ENCODE assay signal across 8 cellular contexts in the genomic region with DNA sequence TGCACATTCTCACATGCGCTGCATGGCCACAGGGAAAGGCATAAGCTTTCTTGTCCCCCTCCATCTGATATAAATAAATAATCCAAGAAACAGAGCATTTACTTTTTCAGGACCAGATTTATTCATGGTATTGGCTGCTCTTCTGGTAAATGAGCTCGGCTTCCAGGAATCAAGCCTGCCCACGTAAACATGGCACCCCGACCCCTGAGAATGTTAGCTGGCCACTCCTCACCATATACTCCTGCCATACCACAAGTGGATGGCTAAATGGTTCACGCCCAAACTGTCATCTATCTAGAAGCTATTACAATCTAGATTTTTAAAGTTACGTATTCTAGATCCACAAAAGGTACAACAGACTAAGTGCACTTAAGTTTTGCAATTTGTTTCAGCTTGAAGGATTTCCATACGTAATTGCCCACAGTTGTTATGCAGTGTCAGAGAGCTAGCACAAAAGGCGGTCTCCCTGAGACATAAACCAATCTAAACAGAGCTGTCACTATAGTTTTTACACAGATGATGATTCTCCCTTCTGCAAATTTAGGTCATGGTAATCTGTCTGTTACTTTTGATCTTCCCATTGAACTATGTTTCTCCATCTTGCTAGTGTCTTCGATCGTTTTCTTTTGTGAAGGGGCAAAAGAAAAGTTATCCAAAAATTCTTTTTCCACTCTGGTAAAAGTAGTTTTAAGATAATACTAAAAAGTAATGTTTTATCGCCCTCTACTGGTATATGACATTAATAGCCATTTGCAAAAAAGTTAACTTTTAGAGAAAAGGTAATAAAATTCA. TPM values are rescaled to one million over a fixed set of nuclear protein-coding genes. Genes with fewer than 3 reads are reported as not detected.
DNase-seq lines count a peak whose midpoint lies in the region; ATAC-seq lines count a peak whose summit lies in the region.

No MANE protein-coding gene starts in this region.

- no peaks in the 10 kb centered on the region for H3K36me3 Mint-ChIP-seq in activated T-cell treated with anti-CD3 and anti-CD28 coated beads, Interleukin-2, amount 50 U/mL, for 72 hours (ENCODE audit: insufficient read depth in 2 of 2)
- H3K36me3 Mint-ChIP-seq in naive B cell: no peaks in the 10 kb centered on the region

- ATAC-seq in activated T-cell treated with anti-CD3 and anti-CD28 coated beads, Interleukin-2, amount 50 U/mL, for 72 hours (replicated peaks in 1 of 2): peak; percentile 30 to 70
- peak; percentile 63 to 65 for ATAC-seq in naive B cell (ENCODE audit: low read depth in 2 of 2)
- ATAC-seq in GM19328 (IDR thresholded peaks at IDR 0.05; ENCODE audit: unreplicated experiment): no peak
- no peak for ATAC-seq in GM19324 (IDR thresholded peaks at IDR 0.05; ENCODE audit: low FRiP score, unreplicated experiment)

- H3K4me3 Mint-ChIP-seq in activated T-cell treated with anti-CD3 and anti-CD28 coated beads, Interleukin-2, amount 50 U/mL, for 72 hours: peak overlapping the region in 1 of 2 donors; percentile 22
- H3K4me3 Mint-ChIP-seq in naive B cell: peak overlapping the region in 7 of 8 donors; percentile 28 to 79 (median 58)

- peak overlapping the region; percentile 56 for H3K27ac Mint-ChIP-seq in activated T-cell treated with anti-CD3 and anti-CD28 coated beads, Interleukin-2, amount 50 U/mL, for 72 hours
- peak overlapping the region in 3 of 6 donors; percentile 20 to 93 (median 83) for H3K27ac Mint-ChIP-seq in naive B cell

- DNase-seq in activated T-cell treated with anti-CD3 and anti-CD28 coated beads, Interleukin-2, amount 50 U/mL, for 72 hours: no peak
- DNase-seq in activated T-cell treated with anti-CD3 and anti-CD28 coated beads for 4 hours (no peak), NCI-H446 (lab: John Stamatoyannopoulos, UW) (peak; percentile 11 to 82), cerebellar cortex (ENCODE audit: low spot score) (peak; percentile 33), naive B cell (peak; percentile 32)
- no peak for DNase-seq in stimulated activated CD4-positive, alpha-beta T cell treated with anti-CD3 and anti-CD28 coated beads, Interleukin-2, amount 100 ng/mL, for 48 hours

- peaks cover 26% of the 10 kb centered on the region for H3K4me1 Mint-ChIP-seq in activated T-cell treated with anti-CD3 and anti-CD28 coated beads, Interleukin-2, amount 50 U/mL, for 72 hours (ENCODE audit: low read depth)
- peaks cover 21 to 28% (median 26%) of the 10 kb centered on the region in 3 donors for H3K4me1 Mint-ChIP-seq in naive B cell

- H3K27me3 Mint-ChIP-seq in activated T-cell treated with anti-CD3 and anti-CD28 coated beads, Interleukin-2, amount 50 U/mL, for 72 hours (ENCODE audit: low read depth): no peaks in the 10 kb centered on the region
- no peaks in the 10 kb centered on the region for H3K27me3 Mint-ChIP-seq in naive B cell

- no peaks in the 10 kb centered on the region for H3K9me3 Mint-ChIP-seq in activated T-cell treated with anti-CD3 and anti-CD28 coated beads, Interleukin-2, amount 50 U/mL, for 72 hours
- H3K9me3 Mint-ChIP-seq in naive B cell: no peaks in the 10 kb centered on the region

RNA-seq across cellular contexts. Expression of gene FOXO1, which starts 16.2 kb away (rescaled TPM):
- total RNA-seq in activated T-cell treated with anti-CD3 and anti-CD28 coated beads, Interleukin-2, amount 50 U/mL, for 72 hours: 10 to 100 TPM; 47.0 to 56.9 TPM
- 100 to 1,000 TPM in 5 of 6 donors, 10 to 100 TPM in 1; 70.3 to 174 (median 117) TPM for polyA plus RNA-seq in naive B cell (ENCODE audit: low read depth in 6 of 6)

Comparison
In these comparisons a context has a peak if more than half of its experiments do, and no peak if none do; other contexts are left out.
1. ATAC-seq: peak in activated T-cell treated with anti-CD3 and anti-CD28 coated beads, Interleukin-2, amount 50 U/mL, for 72 hours (2 of 2) and naive B cell (2 of 2); none in GM19328 (single experiment) and GM19324 (single experiment).
2. DNase-seq: peak in NCI-H446 (2 of 2), cerebellar cortex (single experiment) and naive B cell (single experiment); none in activated T-cell treated with anti-CD3 and anti-CD28 coated beads, Interleukin-2, amount 50 U/mL, for 72 hours (0 of 2), activated T-cell treated with anti-CD3 and anti-CD28 coated beads for 4 hours (single experiment) and stimulated activated CD4-positive, alpha-beta T cell treated with anti-CD3 and anti-CD28 coated beads, Interleukin-2, amount 100 ng/mL, for 48 hours (0 of 2).